9 cellular contexts compared by ENCODE assay signal in genomic region chr7:106552645-106553445, GRCh38.
DNase-seq lines count a peak whose midpoint lies in the region; ATAC-seq and TF ChIP-seq lines count a peak whose summit lies in the region.
"Had no signal": no experiment of that assay in that cellular context is flagged by ENCODE, and none has a peak within 500 bp of the region (broad histone marks: within the 10 kb centered on the region; RNA-seq: fewer than 3 reads in every experiment).

No MANE protein-coding gene starts in this region.

- no peaks in the 10 kb centered on the region for H3K9me3 Mint-ChIP-seq in immature natural killer cell

- no peak for TF ChIP-seq CTCF in osteoblast (IDR thresholded peaks at IDR 0.05; ENCODE audit: extremely low read depth, low read depth, low read length)

- H3K27me3 Mint-ChIP-seq in immature natural killer cell (ENCODE audit: low read depth in 3 of 3): peaks cover 3 to 4% (median 4%) of the 10 kb centered on the region in 3 donors

- no peak overlapping the region for H3K4me3 ChIP-seq in osteoblast (ENCODE audit: insufficient read depth, low read length)

- H3K4me1 ChIP-seq in osteoblast (ENCODE audit: insufficient read depth, low read length): no peaks in the 10 kb centered on the region

- H2AFZ ChIP-seq in osteoblast (ENCODE audit: low read length): no peak overlapping the region

- ATAC-seq in GM18868 (IDR thresholded peaks at IDR 0.05; ENCODE audit: unreplicated experiment) (peak; percentile 98), GM21825 (IDR thresholded peaks at IDR 0.05; ENCODE audit: unreplicated experiment) (peak; percentile 99), HG03565 (IDR thresholded peaks at IDR 0.05; ENCODE audit: unreplicated experiment) (peak; percentile 95)

- H3K4me1 Mint-ChIP-seq in immature natural killer cell: no peaks in the 10 kb centered on the region

- H3K36me3 ChIP-seq in osteoblast (ENCODE audit: insufficient read depth, low read length): no peaks in the 10 kb centered on the region

- no peak overlapping the region for H3K27ac ChIP-seq in osteoblast (ENCODE audit: low read depth, low read length)

- H3K36me3 Mint-ChIP-seq in immature natural killer cell: no peaks in the 10 kb centered on the region

- no peak overlapping the region for H3K4me2 ChIP-seq in osteoblast (ENCODE audit: insufficient read depth, low read length)

- H3K79me2 ChIP-seq in osteoblast (ENCODE audit: insufficient read depth, low read length): no peaks in the 10 kb centered on the region

- H3K9me3 ChIP-seq in osteoblast (ENCODE audit: low read depth, low read length): no peaks in the 10 kb centered on the region

- H4K20me1 ChIP-seq in osteoblast (ENCODE audit: insufficient read depth, low read length): no peaks in the 10 kb centered on the region

- no peaks in the 10 kb centered on the region for H3K27me3 ChIP-seq in osteoblast (ENCODE audit: insufficient read depth, low read length)

- no peak overlapping the region for H3K4me3 Mint-ChIP-seq in immature natural killer cell

- DNase-seq in midbrain (lab: John Stamatoyannopoulos, UW) (peak; percentile 32), HT-29 (ENCODE audit: low spot score) (no peak), immature natural killer cell (no peak), osteoblast (ENCODE audit: insufficient read length, low spot score, missing footprints) (no peak), HPDE6-E6E7 (ENCODE audit: extremely low spot score) (no peak)
- DNase-seq: NCI-H345 had no signal

- no peak overlapping the region for H3K27ac Mint-ChIP-seq in immature natural killer cell
